ENCODE assay signal across 18 cellular contexts in the genomic region with DNA sequence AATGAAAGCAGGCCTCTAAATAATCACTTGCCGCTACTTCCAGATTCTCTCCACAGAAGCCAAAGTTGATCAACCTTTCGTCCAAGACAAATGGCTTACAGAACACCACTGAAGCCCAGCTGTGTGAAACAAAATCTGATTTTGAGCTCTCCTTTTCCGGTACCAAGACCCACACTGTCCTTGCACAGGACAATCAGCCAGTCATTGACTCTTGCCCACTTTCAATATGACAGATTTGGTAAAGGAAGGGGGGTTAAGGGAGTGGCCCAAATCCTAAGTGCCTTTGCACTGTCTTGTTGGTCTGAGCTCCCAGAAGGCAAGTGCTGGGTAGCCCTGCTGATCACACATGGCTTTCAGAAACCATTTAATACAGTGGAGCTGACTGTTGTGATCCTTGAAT.
DNase-seq lines count a peak whose midpoint lies in the region; ATAC-seq, FAIRE-seq and TF ChIP-seq lines count a peak whose summit lies in the region.
"Had no signal": no experiment of that assay in that cellular context is flagged by ENCODE, and none has a peak within 500 bp of the region (broad histone marks: within the 10 kb centered on the region; RNA-seq: fewer than 3 reads in every experiment).

No MANE protein-coding gene starts in this region.

- DNase-seq in activated CD4-positive, alpha-beta T cell treated with anti-CD3 and anti-CD28 coated beads for 4 hours: no peak
- no peak for DNase-seq in RCC 7860 (ENCODE audit: low spot score)
- no peak for DNase-seq in NCI-H1436 treated with DMSO at 0.1 percent for 48 hours (lab: John Stamatoyannopoulos, UW)
- DNase-seq in ascending aorta (ENCODE audit: low spot score in 2 of 2): no peak
- DNase-seq: activated naive CD4-positive, alpha-beta T cell treated with anti-CD3 and anti-CD28 coated beads for 36 hours; CD4-positive, CD25-positive, alpha-beta regulatory T cell; EL; GOT3; NCI-H1694; NCI-H510A; OCI-M1; stimulated activated naive CD4-positive, alpha-beta T cell treated with Interleukin-2 at 50 U/mL for 16 hours had no signal

- H3K4me1 ChIP-seq in skeletal muscle tissue (ENCODE audit: control insufficient read depth in 3 of 3, insufficient read depth in 3 of 3, low read length in 3 of 3): peaks cover 0 to 8% (median 5%) of the 10 kb centered on the region in 3 donors
- H3K4me1 ChIP-seq in ascending aorta: peaks cover 0 to 11% of the 10 kb centered on the region in 2 donors

- no peak for FAIRE-seq in RCC 7860 (lab: Jason Lieb, UNC)

- H3K9me3 ChIP-seq in skeletal muscle tissue (ENCODE audit: control insufficient read depth in 3 of 3, low read length in 3 of 3) (no peaks in the 10 kb centered on the region), ascending aorta (no peaks in the 10 kb centered on the region)
- H3K9me3 ChIP-seq: neutrophil had no signal

- no peaks in the 10 kb centered on the region for H3K36me3 ChIP-seq in skeletal muscle tissue (ENCODE audit: control insufficient read depth in 3 of 3, insufficient read depth in 3 of 3, low read length in 3 of 3)
- no peaks in the 10 kb centered on the region for H3K36me3 ChIP-seq in ascending aorta
- H3K36me3 ChIP-seq: neutrophil had no signal

- no peak overlapping the region for H3K4me3 ChIP-seq in skeletal muscle tissue (ENCODE audit: low read length in 3 of 3)
- no peak overlapping the region for H3K4me3 ChIP-seq in ascending aorta

- intact Hi-C loops in ascending aorta (cut with DNase I): no loop called here

- H3K27ac ChIP-seq in skeletal muscle tissue (ENCODE audit: low read depth, low read length) (peak overlapping the region; percentile 16), ascending aorta (no peak overlapping the region)
- H3K27ac ChIP-seq: KMS-11, neutrophil had no signal

- no peaks in the 10 kb centered on the region for H3K27me3 ChIP-seq in skeletal muscle tissue (ENCODE audit: control insufficient read depth in 3 of 3, insufficient read depth in 3 of 3, low read length in 3 of 3)
- no peaks in the 10 kb centered on the region for H3K27me3 ChIP-seq in ascending aorta
- H3K27me3 ChIP-seq: neutrophil had no signal

- H3K9ac ChIP-seq in skeletal muscle tissue (ENCODE audit: low read depth in 1 of 3, low read length in 3 of 3): no peak overlapping the region
- H3K9ac ChIP-seq: KMS-11 had no signal

- ATAC-seq in GM18870 (IDR thresholded peaks at IDR 0.05; ENCODE audit: unreplicated experiment): peak; percentile 75
- ATAC-seq in GM21529 (IDR thresholded peaks at IDR 0.05; ENCODE audit: unreplicated experiment): peak; percentile 95
- peak; percentile 55 for ATAC-seq in HG03135 (IDR thresholded peaks at IDR 0.05; ENCODE audit: unreplicated experiment)

- no peak for TF ChIP-seq CTCF in ascending aorta (IDR thresholded peaks at IDR 0.05)
